Comparison of ENCODE assay signal across 10 cellular contexts in the genomic region with DNA sequence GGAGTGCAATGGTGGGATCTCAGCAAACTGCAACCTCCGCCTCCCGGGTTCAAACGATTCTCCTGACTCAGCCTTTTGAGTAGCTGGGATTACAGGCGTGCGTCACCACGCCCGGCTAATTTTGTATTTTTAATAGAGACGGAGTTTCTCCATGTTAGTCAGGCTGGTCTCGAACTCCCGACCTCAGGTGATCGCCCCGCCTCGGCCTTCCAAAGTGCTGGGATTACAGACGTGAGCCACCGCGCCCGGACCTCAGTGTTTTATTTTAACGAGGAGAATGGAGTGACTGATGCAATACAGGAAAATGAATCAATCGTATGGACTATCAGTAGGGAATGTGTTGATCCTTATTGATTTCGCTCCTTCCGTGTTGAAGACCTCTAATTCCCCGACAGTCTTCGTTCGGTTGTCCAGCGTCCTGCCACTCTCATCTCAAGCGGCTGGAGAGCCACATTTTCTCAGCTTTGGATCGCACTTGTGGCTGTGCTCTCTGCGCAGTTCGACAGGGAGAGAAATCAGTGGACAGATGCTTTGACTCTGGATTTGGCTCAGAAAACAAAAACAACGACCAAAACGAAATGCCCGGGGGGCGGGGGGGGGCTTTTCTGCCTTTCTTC.
DNase-seq lines count a peak whose midpoint lies in the region; ATAC-seq and TF ChIP-seq lines count a peak whose summit lies in the region.
"Had no signal": no experiment of that assay in that cellular context is flagged by ENCODE, and none has a peak within 500 bp of the region (broad histone marks: within the 10 kb centered on the region; RNA-seq: fewer than 3 reads in every experiment).

No MANE protein-coding gene starts in this region.

- H3K9me3 ChIP-seq in Caco-2 (no peaks in the 10 kb centered on the region), HUES6 (ENCODE audit: control insufficient read depth, insufficient read depth, low read depth, low read length) (no peaks in the 10 kb centered on the region), iPS-15b (ENCODE audit: control insufficient read depth, insufficient read depth, low read length) (no peaks in the 10 kb centered on the region)

- no peak for TF ChIP-seq CTCF in Caco-2 (IDR thresholded peaks at IDR 0.05; ENCODE audit: insufficient read depth in 1 of 2, low read depth in 1 of 2, low read length in 1 of 2, severe bottlenecking in 1 of 2, unreplicated experiment in 1 of 2)
- no peak for TF ChIP-seq CTCF in astrocyte of the cerebellum (IDR thresholded peaks at IDR 0.05; ENCODE audit: low read depth, low read length, missing control alignments)

- DNase-seq in Caco-2 (no peak), astrocyte of the cerebellum (ENCODE audit: low read depth) (no peak), NCI-H446 treated with DMSO at 0.1 percent for 48 hours (lab: John Stamatoyannopoulos, UW) (no peak)
- DNase-seq in activated naive CD8-positive, alpha-beta T cell treated with anti-CD3 and anti-CD28 coated beads for 36 hours, result no peak
- DNase-seq in activated effector memory CD4-positive, alpha-beta T cell treated with Interleukin-2 at 50 U/mL for 16 hours, result no peak

- in situ Hi-C loops in astrocyte of the cerebellum (cut with HindIII; ENCODE audit: low sequenced_read_pairs), result loop anchor here (25.0 kb wide), 1 partner anchor 1305 kb away; a partner anchor contains a TSS

- peaks cover 24% of the 10 kb centered on the region for H3K4me1 Mint-ChIP-seq in Caco-2 (ENCODE audit: low read depth, unreplicated experiment)
- H3K4me1 Mint-ChIP-seq in activated naive CD8-positive, alpha-beta T cell treated with anti-CD3 and anti-CD28 coated beads for 36 hours, result no peaks in the 10 kb centered on the region

- intact Hi-C loops in Caco-2 (cut with micrococcal nuclease; ENCODE audit: unreplicated experiment), result loop anchor here (1.0 kb wide), 1 partner anchor 37 kb away; no protein-coding TSS in a partner anchor

- H3K9me3 Mint-ChIP-seq in Caco-2 (ENCODE audit: unreplicated experiment), result no peaks in the 10 kb centered on the region
- H3K9me3 Mint-ChIP-seq in activated naive CD8-positive, alpha-beta T cell treated with anti-CD3 and anti-CD28 coated beads for 36 hours, result no peaks in the 10 kb centered on the region

- POLR2A ChIA-PET in Caco-2 (lab: Charles Lee), result no interaction called here

- peak overlapping the region; percentile 88 for H3K4me3 Mint-ChIP-seq in Caco-2 (ENCODE audit: unreplicated experiment)
- no peak overlapping the region for H3K4me3 Mint-ChIP-seq in activated naive CD8-positive, alpha-beta T cell treated with anti-CD3 and anti-CD28 coated beads for 36 hours

- H3K36me3 Mint-ChIP-seq in Caco-2 (ENCODE audit: insufficient read depth, unreplicated experiment), result peaks cover 11% of the 10 kb centered on the region
- H3K36me3 Mint-ChIP-seq in activated naive CD8-positive, alpha-beta T cell treated with anti-CD3 and anti-CD28 coated beads for 36 hours, result peaks cover 2% of the 10 kb centered on the region

- no peaks in the 10 kb centered on the region for H3K36me3 ChIP-seq in Caco-2 (ENCODE audit: control insufficient read depth, insufficient read depth, low read length)
- H3K36me3 ChIP-seq in HUES6 (ENCODE audit: control insufficient read depth, insufficient read depth, low read length), result no peaks in the 10 kb centered on the region; the same call in 1 of the 2 replicates
- H3K36me3 ChIP-seq in iPS-15b (ENCODE audit: control insufficient read depth, insufficient read depth, low read length), result no peaks in the 10 kb centered on the region
- H3K36me3 ChIP-seq: suprapubic skin had no signal

- H3K4me3 ChIP-seq in Caco-2 (ENCODE audit: low read depth, low read length) (peak overlapping the region; percentile 33), HUES6 (ENCODE audit: low read depth, low read length) (peak overlapping the region; percentile 71), astrocyte of the cerebellum (ENCODE audit: low read depth, low read length) (peak overlapping the region; percentile 26), iPS-15b (ENCODE audit: low read depth, low read length) (peak overlapping the region; percentile 83)
- H3K4me3 ChIP-seq: lung, suprapubic skin had no signal

- no peak overlapping the region for H3K27ac ChIP-seq in HUES6 (ENCODE audit: low read depth, low read length)
- H3K27ac ChIP-seq: suprapubic skin had no signal

- no TSS peak for BruUV-seq in Caco-2 (replicated peaks; lab: Mats Ljungman, UMichigan)

- H3K4me1 ChIP-seq in Caco-2 (0 out of 2 replicates have a peak, but pooled peaks cover 4% of the 10 kb centered on the region), HUES6 (ENCODE audit: control insufficient read depth, insufficient read depth, low read length) (no peaks in the 10 kb centered on the region), iPS-15b (ENCODE audit: control insufficient read depth, insufficient read depth, low read length) (no peaks in the 10 kb centered on the region)
- H3K4me1 ChIP-seq: suprapubic skin had no signal

- no peak for ATAC-seq in HG03196 (IDR thresholded peaks at IDR 0.05; ENCODE audit: unreplicated experiment)

- CTCF ChIA-PET in Caco-2 (lab: Charles Lee), result no interaction called here

- no peaks in the 10 kb centered on the region for H3K27me3 Mint-ChIP-seq in Caco-2 (ENCODE audit: insufficient read depth, unreplicated experiment)
- H3K27me3 Mint-ChIP-seq in activated naive CD8-positive, alpha-beta T cell treated with anti-CD3 and anti-CD28 coated beads for 36 hours, result peaks cover 80% of the 10 kb centered on the region

- peak overlapping the region; percentile 75 for H3K9ac ChIP-seq in HUES6 (ENCODE audit: low read length)
- H3K9ac ChIP-seq in iPS-15b (ENCODE audit: low read depth, low read length), result peak overlapping the region; percentile 68

- no peaks in the 10 kb centered on the region for H3K27me3 ChIP-seq in Caco-2 (replicated peaks; ENCODE audit: control insufficient read depth, insufficient read depth, low read length)
- peaks cover 7% of the 10 kb centered on the region; the same call in 1 of the 2 replicates for H3K27me3 ChIP-seq in HUES6 (ENCODE audit: control insufficient read depth, insufficient read depth, low read length)
- peaks cover 51% of the 10 kb centered on the region for H3K27me3 ChIP-seq in iPS-15b (ENCODE audit: control insufficient read depth, insufficient read depth, low read length)

- H3K27ac Mint-ChIP-seq in Caco-2 (ENCODE audit: unreplicated experiment), result peak overlapping the region; percentile 79
- H3K27ac Mint-ChIP-seq in activated naive CD8-positive, alpha-beta T cell treated with anti-CD3 and anti-CD28 coated beads for 36 hours, result no peak overlapping the region

Comparison
In these comparisons a context has a peak if more than half of its experiments do, and no peak if none do; other contexts are left out.
1. H3K4me3 ChIP-seq: peak in every context shown above with its lines; median percentile 83 in iPS-15b; 71 in HUES6; 33 in Caco-2; 26 in astrocyte of the cerebellum.